ENCODE assay signal across 27 cellular contexts in the genomic region with DNA sequence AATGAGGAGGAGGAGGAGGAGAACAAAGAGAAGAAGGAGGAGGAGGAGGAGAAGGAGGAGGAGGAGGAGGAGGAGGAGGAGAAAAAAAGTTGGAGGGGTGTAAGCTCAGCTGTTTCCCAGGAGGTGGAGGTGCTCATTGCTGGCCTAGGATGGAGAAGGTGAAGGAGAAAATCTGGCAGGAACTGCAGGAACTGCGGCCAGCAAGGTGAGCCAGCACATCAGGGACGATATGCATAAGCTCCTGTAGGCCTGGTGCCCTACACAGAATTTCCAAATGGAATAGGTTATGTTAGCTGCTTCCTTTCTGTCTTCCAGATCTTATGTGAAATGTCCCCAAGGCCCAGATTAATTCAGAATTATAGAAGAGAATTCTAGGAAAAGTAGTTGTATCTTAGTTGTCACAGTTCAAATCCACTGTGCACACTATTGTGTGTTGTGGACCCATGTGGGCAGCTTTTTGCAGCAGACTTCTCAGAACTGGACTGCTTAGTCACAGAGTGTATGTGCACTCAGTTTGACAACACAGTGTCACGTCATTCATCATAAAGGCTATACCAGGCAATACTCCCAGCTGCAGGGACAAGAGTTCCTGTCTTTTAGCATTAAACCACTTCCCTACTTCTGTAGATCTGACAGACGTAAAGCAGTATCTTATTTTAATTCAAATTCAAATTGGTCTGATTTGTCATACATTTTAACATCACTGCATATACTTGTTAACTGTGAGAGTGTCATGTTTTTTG.
DNase-seq lines count a peak whose midpoint lies in the region; ATAC-seq, FAIRE-seq and TF ChIP-seq lines count a peak whose summit lies in the region.
"Had no signal": no experiment of that assay in that cellular context is flagged by ENCODE, and none has a peak within 500 bp of the region (broad histone marks: within the 10 kb centered on the region; RNA-seq: fewer than 3 reads in every experiment).

No MANE protein-coding gene starts in this region.

- H3K27me3 ChIP-seq in K562 (ENCODE audit: control insufficient read depth in 2 of 2, insufficient read depth in 2 of 2, low read length in 2 of 2) (no peaks in the 10 kb centered on the region), pancreas (no peaks in the 10 kb centered on the region)
- H3K27me3 ChIP-seq: sigmoid colon, vagina had no signal

- H4K20me1 ChIP-seq in K562 (replicated peaks; ENCODE audit: control insufficient read depth, insufficient read depth, low read length): no peaks in the 10 kb centered on the region

- H3K9me1 ChIP-seq in K562 (ENCODE audit: control insufficient read depth, insufficient read depth, low read length): no peaks in the 10 kb centered on the region

- H3K27ac Mint-ChIP-seq in osteocyte (ENCODE audit: unreplicated experiment): no peak overlapping the region
- H3K27ac Mint-ChIP-seq: activated CD4-positive, alpha-beta T cell treated with anti-CD3 and anti-CD28 coated beads, Interleukin-2, amount 10 ng/mL, durations not matched to agents 7 days and 5 days; activated naive CD8-positive, alpha-beta T cell treated with anti-CD3 and anti-CD28 coated beads for 36 hours; CD8-positive, alpha-beta memory T cell; IgD-negative memory B cell; nephron progenitor cell had no signal

- H3K9ac ChIP-seq in K562 (ENCODE audit: insufficient read depth in 1 of 2, low read depth in 2 of 2, low read length in 2 of 2): no peak overlapping the region

- no peaks in the 10 kb centered on the region for H3K79me2 ChIP-seq in K562 (ENCODE audit: control insufficient read depth, insufficient read depth, low read length)

- DNase-seq in KBM-7 (peak; percentile 66), NOMO-1 treated with DMSO at 0.1 percent for 48 hours (lab: John Stamatoyannopoulos, UW; ENCODE audit: unreplicated experiment) (peak; percentile 67), K562 (ENCODE audit: extremely low read depth in 1 of 4, low spot score in 3 of 4) (peak in 2 of 4 experiments; percentile 27 to 46), pancreas (peak in 2 of 6 donors; percentile 27 to 30), SW480 (ENCODE audit: low spot score) (no peak), inferior parietal cortex (ENCODE audit: extremely low spot score) (no peak), osteocyte (ENCODE audit: extremely low spot score, unreplicated experiment) (no peak)
- DNase-seq: activated CD4-positive, alpha-beta T cell treated with anti-CD3 and anti-CD28 coated beads, Interleukin-2, amount 10 ng/mL, durations not matched to agents 7 days and 5 days; activated naive CD8-positive, alpha-beta T cell treated with anti-CD3 and anti-CD28 coated beads for 36 hours; CD8-positive, alpha-beta memory T cell; cerebellar nuclear complex; erythroblast; foreskin fibroblast; GDM1; midbrain; MM.1S; NCI-H187 treated with DMSO at 0.1 percent for 48 hours; NCI-H345; nephron progenitor cell; posterior cingulate gyrus; sigmoid colon; stimulated activated CD4-positive, alpha-beta T cell treated with anti-CD3 and anti-CD28 coated beads, Interleukin-15, amount 100 ng/mL, for 24 hours had no signal

- TF ChIP-seq POLR2A in K562 (conservative IDR thresholded peaks at IDR 0.05): no peak

- H3K27ac ChIP-seq in K562 (ENCODE audit: extremely low read depth, low read depth, low read length) (no peak overlapping the region), pancreas (peak overlapping the region in 1 of 4 donors; percentile 73)
- H3K27ac ChIP-seq: sigmoid colon, SK-N-MC, vagina had no signal

- H3K9me3 Mint-ChIP-seq in osteocyte (ENCODE audit: unreplicated experiment): no peaks in the 10 kb centered on the region
- H3K9me3 Mint-ChIP-seq: activated CD4-positive, alpha-beta T cell treated with anti-CD3 and anti-CD28 coated beads, Interleukin-2, amount 10 ng/mL, durations not matched to agents 7 days and 5 days; activated naive CD8-positive, alpha-beta T cell treated with anti-CD3 and anti-CD28 coated beads for 36 hours; IgD-negative memory B cell; nephron progenitor cell had no signal

- no peak for TF ChIP-seq RAD21 in K562 (CRISPR knock-in tag; conservative IDR thresholded peaks at IDR 0.05 in 1 of 2, IDR thresholded peaks at IDR 0.05 in 1 of 2)

- TF ChIP-seq CTCF in K562 (IDR thresholded peaks at IDR 0.05 in 2 of 3, conservative IDR thresholded peaks at IDR 0.05 in 1 of 3; ENCODE audit: insufficient read depth in 2 of 3, low read depth in 1 of 3, low read length in 3 of 3) (no peak), pancreas (IDR thresholded peaks at IDR 0.05) (no peak), osteocyte (IDR thresholded peaks at IDR 0.05) (no peak)

- H3K4me3 Mint-ChIP-seq in osteocyte (ENCODE audit: unreplicated experiment): no peak overlapping the region
- H3K4me3 Mint-ChIP-seq: activated CD4-positive, alpha-beta T cell treated with anti-CD3 and anti-CD28 coated beads, Interleukin-2, amount 10 ng/mL, durations not matched to agents 7 days and 5 days; activated naive CD8-positive, alpha-beta T cell treated with anti-CD3 and anti-CD28 coated beads for 36 hours; CD8-positive, alpha-beta memory T cell; IgD-negative memory B cell; nephron progenitor cell had no signal

- POLR2A ChIA-PET in K562 (lab: Yijun Ruan, JAX): interaction anchor here (0.7 kb wide), 1 partner anchor 370 kb away, joined by 3 read pairs; no protein-coding TSS in a partner anchor

- FAIRE-seq in K562 (lab: Jason Lieb, UNC) (peak; percentile 23), pancreas (lab: Jason Lieb, UNC) (no peak)
- FAIRE-seq: H54 had no signal

- peak; percentile 46; the same call in 2 of the 3 replicates for ATAC-seq in K562
- ATAC-seq in pancreas: peak; percentile 57 to 77 (median 71)
- ATAC-seq: left lobe of liver had no signal

- CTCF ChIA-PET in K562 (lab: Yijun Ruan, JAX; ENCODE audit: low intra/inter-chr PET ratio): no interaction called here

- H3K36me3 Mint-ChIP-seq in osteocyte (ENCODE audit: unreplicated experiment): no peaks in the 10 kb centered on the region
- H3K36me3 Mint-ChIP-seq: activated naive CD8-positive, alpha-beta T cell treated with anti-CD3 and anti-CD28 coated beads for 36 hours; CD8-positive, alpha-beta memory T cell had no signal

- H2AFZ ChIP-seq in K562 (ENCODE audit: low read depth, low read length): no peak overlapping the region

- peaks cover 28% of the 10 kb centered on the region for H3K27me3 Mint-ChIP-seq in osteocyte (ENCODE audit: unreplicated experiment)
- H3K27me3 Mint-ChIP-seq: IgD-negative memory B cell had no signal

- H3K4me3 ChIP-seq in K562: no peak overlapping the region
- no peak overlapping the region for H3K4me3 ChIP-seq in pancreas
- H3K4me3 ChIP-seq: sigmoid colon, SK-N-MC, vagina had no signal

- intact Hi-C loops in K562 (cut with micrococcal nuclease): no loop called here
- intact Hi-C loops in pancreas (cut with DNase I): no loop called here

- no TSS peak for BruUV-seq in K562 (replicated peaks; lab: Mats Ljungman, UMichigan)

- no peaks in the 10 kb centered on the region for H3K9me3 ChIP-seq in K562 (replicated peaks; ENCODE audit: control insufficient read depth, insufficient read depth, low read depth, low read length)
- H3K9me3 ChIP-seq in pancreas: no peaks in the 10 kb centered on the region
- H3K9me3 ChIP-seq: sigmoid colon, vagina had no signal

- 0% methylated on average over 4 of the region's 4 CpGs for WGBS in K562 (ENCODE audit: insufficient coverage, low coverage, missing lambda C conversion rate)
- WGBS in pancreas, 2 donors: 49 to 50% methylated on average over 4 of the region's 4 CpGs

- no peaks in the 10 kb centered on the region for H3K4me1 Mint-ChIP-seq in osteocyte (ENCODE audit: unreplicated experiment)
- H3K4me1 Mint-ChIP-seq: activated CD4-positive, alpha-beta T cell treated with anti-CD3 and anti-CD28 coated beads, Interleukin-2, amount 10 ng/mL, durations not matched to agents 7 days and 5 days; activated naive CD8-positive, alpha-beta T cell treated with anti-CD3 and anti-CD28 coated beads for 36 hours; CD8-positive, alpha-beta memory T cell; IgD-negative memory B cell had no signal

- in situ Hi-C loops in KBM-7 (cut with MboI; ENCODE audit: low pct_unique_long_range_greater_than_20kb, low sequenced_read_pairs): no loop called here
- in situ Hi-C loops in K562 (cut with MboI): no loop called here

- no peak for TF ChIP-seq EP300 in K562 (IDR thresholded peaks at IDR 0.05; ENCODE audit: low read length)

- H3K4me2 ChIP-seq in K562 (ENCODE audit: insufficient read depth, low read length): no peak overlapping the region; the same call in 1 of the 2 replicates

- H3K36me3 ChIP-seq in K562 (ENCODE audit: control insufficient read depth, insufficient read depth, low read length) (no peaks in the 10 kb centered on the region), pancreas (no peaks in the 10 kb centered on the region)
- H3K36me3 ChIP-seq: sigmoid colon, vagina had no signal

- H3K4me1 ChIP-seq in K562 (replicated peaks in 1 of 2; ENCODE audit: control insufficient read depth in 2 of 2, insufficient read depth in 2 of 2, low read length in 2 of 2) (no peaks in the 10 kb centered on the region; a peak in 1 of 5 replicates), pancreas (peaks cover 14 to 26% (median 14%) of the 10 kb centered on the region in 3 donors)
- H3K4me1 ChIP-seq: sigmoid colon, vagina had no signal

TF ChIP-seq in K562, 482 proteins besides CTCF, POLR2A, EP300 and RAD21 (continues in another document):
- TF ChIP-seq NFE2 (IDR thresholded peaks at IDR 0.05; ENCODE audit: low read depth) (peak; percentile 46; the same call in 1 of the 2 replicates), BRF1 (IDR thresholded peaks at IDR 0.05; ENCODE audit: borderline replicate concordance, extremely low read depth, insufficient read length) (no peak), RBM25 (IDR thresholded peaks at IDR 0.05; ENCODE audit: low read depth, low read length, severe bottlenecking) (no peak), ZNF77 (CRISPR knock-in tag; IDR thresholded peaks at IDR 0.05) (no peak)
- TF ChIP-seq, protein P1, sequence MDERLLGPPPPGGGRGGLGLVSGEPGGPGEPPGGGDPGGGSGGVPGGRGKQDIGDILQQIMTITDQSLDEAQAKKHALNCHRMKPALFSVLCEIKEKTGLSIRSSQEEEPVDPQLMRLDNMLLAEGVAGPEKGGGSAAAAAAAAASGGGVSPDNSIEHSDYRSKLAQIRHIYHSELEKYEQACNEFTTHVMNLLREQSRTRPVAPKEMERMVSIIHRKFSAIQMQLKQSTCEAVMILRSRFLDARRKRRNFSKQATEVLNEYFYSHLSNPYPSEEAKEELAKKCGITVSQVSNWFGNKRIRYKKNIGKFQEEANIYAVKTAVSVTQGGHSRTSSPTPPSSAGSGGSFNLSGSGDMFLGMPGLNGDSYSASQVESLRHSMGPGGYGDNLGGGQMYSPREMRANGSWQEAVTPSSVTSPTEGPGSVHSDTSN (CRISPR knock-in tag; IDR thresholded peaks at IDR 0.05; ENCODE audit: low read depth): no peak
- TF ChIP-seq, protein P1 (tag; conservative IDR thresholded peaks at IDR 0.05; ENCODE audit: low read depth): peak; percentile 66

Comparison
In these comparisons a context has a peak if more than half of its experiments do, and no peak if none do; other contexts are left out.
1. DNase-seq: peak in KBM-7 (single experiment) and NOMO-1 treated with DMSO at 0.1 percent for 48 hours (single experiment); none in SW480 (single experiment), inferior parietal cortex (single experiment) and osteocyte (single experiment).